In genomic region chr1:108845991-108846390, GRCh38 we compare ENCODE assay signal across 1 cellular context.
TF ChIP-seq lines count a peak whose summit lies in the region.

No MANE protein-coding gene starts in this region.

TF ChIP-seq in GM23338, 12 proteins besides CTCF, POLR2A, EP300 and RAD21:
- TF ChIP-seq STAT1 (IDR thresholded peaks at IDR 0.05; ENCODE audit: unreplicated experiment): no peak
- TF ChIP-seq POLR2AphosphoS5 (IDR thresholded peaks at IDR 0.05; ENCODE audit: low read depth): no peak
- TF ChIP-seq ZNF331 (CRISPR knock-in tag; IDR thresholded peaks at IDR 0.05; ENCODE audit: low read depth): no peak
- no peak for TF ChIP-seq JUNB (IDR thresholded peaks at IDR 0.05; ENCODE audit: unreplicated experiment)
- TF ChIP-seq CREB1 (CRISPR knock-in tag; IDR thresholded peaks at IDR 0.05; ENCODE audit: low read depth): no peak
- no peak for TF ChIP-seq NANOG (IDR thresholded peaks at IDR 0.05; ENCODE audit: borderline replicate concordance)
